ENCODE assay signal across 7 cellular contexts in the genomic region with DNA sequence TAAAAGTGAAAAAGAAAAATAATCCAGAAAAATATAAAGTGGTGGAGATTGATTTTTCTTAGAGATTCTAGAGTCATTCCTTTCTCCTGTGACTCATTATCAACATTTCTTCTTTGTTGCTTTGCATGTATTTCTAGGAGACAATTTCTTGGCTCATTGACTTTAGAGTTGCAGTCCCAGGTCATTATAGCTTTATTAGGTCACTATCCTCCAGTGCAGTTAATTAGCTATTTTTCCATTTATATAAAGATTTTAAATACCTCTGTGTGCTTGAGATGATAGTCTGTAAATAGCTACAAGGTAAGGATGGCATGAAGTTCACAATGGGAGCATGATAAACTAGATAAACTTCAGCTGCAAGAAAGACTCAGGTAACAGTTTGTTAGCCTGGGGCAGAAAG. TPM values are rescaled to one million over a fixed set of nuclear protein-coding genes. Genes with fewer than 3 reads are reported as not detected.
"Had no signal": no experiment of that assay in that cellular context is flagged by ENCODE, and none has a peak within 500 bp of the region (broad histone marks: within the 10 kb centered on the region; RNA-seq: fewer than 3 reads in every experiment).

A gene with protein sequence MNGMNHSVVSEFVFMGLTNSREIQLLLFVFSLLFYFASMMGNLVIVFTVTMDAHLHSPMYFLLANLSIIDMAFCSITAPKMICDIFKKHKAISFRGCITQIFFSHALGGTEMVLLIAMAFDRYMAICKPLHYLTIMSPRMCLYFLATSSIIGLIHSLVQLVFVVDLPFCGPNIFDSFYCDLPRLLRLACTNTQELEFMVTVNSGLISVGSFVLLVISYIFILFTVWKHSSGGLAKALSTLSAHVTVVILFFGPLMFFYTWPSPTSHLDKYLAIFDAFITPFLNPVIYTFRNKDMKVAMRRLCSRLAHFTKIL (plus strand): TSS at position 301 of the 400 bp plus-strand sequence. CDS start 5,985 bp downstream, outside the sequence.

- H3K27ac ChIP-seq: HL-60 had no signal

- H3K4me3 ChIP-seq: GM23338, K562 had no signal

- H3K27ac Mint-ChIP-seq: GM23338, H9 had no signal

- DNase-seq: H9, HCEC 1CT had no signal

- H3K4me2 ChIP-seq: GM23338 had no signal

- H3K4me1 Mint-ChIP-seq: H9 had no signal

- H2AFZ ChIP-seq: GM23338 had no signal

- ATAC-seq: GM23338, HepG2, K562 had no signal

- H3K4me3 Mint-ChIP-seq: GM23338, H9 had no signal

- H3K9me3 Mint-ChIP-seq: GM23338, H9 had no signal

RNA-seq across cellular contexts. Expression of the gene that starts here (rescaled TPM):
- total RNA-seq: GM23338, H1, H9, HepG2, K562 had no signal
- polyA plus RNA-seq: GM23338, H1, HepG2, K562 had no signal
